ENCODE assay signal across 8 cellular contexts in genomic region chr4:112515278-112516075, GRCh38. TPM values are rescaled to one million over a fixed set of nuclear protein-coding genes. Genes with fewer than 3 reads are reported as not detected.
DNase-seq lines count a peak whose midpoint lies in the region; ATAC-seq and TF ChIP-seq lines count a peak whose summit lies in the region.

No MANE protein-coding gene starts in this region.

- H3K4me1 ChIP-seq in foreskin keratinocyte, result peaks cover under 1% of the 10 kb centered on the region

- H3K27ac Mint-ChIP-seq in activated CD4-positive, alpha-beta memory T cell treated with anti-CD3 and anti-CD28 coated beads for 36 hours, result no peak overlapping the region

- H3K36me3 Mint-ChIP-seq in activated CD4-positive, alpha-beta memory T cell treated with anti-CD3 and anti-CD28 coated beads for 36 hours, result peaks cover 5% of the 10 kb centered on the region

- CTCF ChIA-PET in activated CD4-positive, alpha-beta memory T cell treated with anti-CD3 and anti-CD28 coated beads for 36 hours (lab: Charles Lee), result interaction anchor here (0.9 to 1.7 kb wide), 4 partner anchors 9 to 283 kb away, joined by 3 to 8 read pairs (median 4); partner anchors contain the start of gene AP1AR

- no peaks in the 10 kb centered on the region for H3K9me3 Mint-ChIP-seq in activated CD4-positive, alpha-beta memory T cell treated with anti-CD3 and anti-CD28 coated beads for 36 hours

- peak overlapping the region; percentile 94 for H3K4me3 Mint-ChIP-seq in activated CD4-positive, alpha-beta memory T cell treated with anti-CD3 and anti-CD28 coated beads for 36 hours

- H3K27me3 Mint-ChIP-seq in activated CD4-positive, alpha-beta memory T cell treated with anti-CD3 and anti-CD28 coated beads for 36 hours, result peaks cover 85% of the 10 kb centered on the region

- H3K27ac ChIP-seq in foreskin keratinocyte, result no peak overlapping the region

- ATAC-seq in GM21825 (IDR thresholded peaks at IDR 0.05; ENCODE audit: unreplicated experiment) (peak; percentile 28), foreskin keratinocyte (peak; percentile 56), omental fat pad (ENCODE audit: low FRiP score) (peak; percentile 38)

- H3K27me3 ChIP-seq in foreskin keratinocyte, result peaks cover 100% of the 10 kb centered on the region

- intact Hi-C loops in activated CD4-positive, alpha-beta memory T cell treated with anti-CD3 and anti-CD28 coated beads for 36 hours (cut with micrococcal nuclease), result loop anchor here (1.0 to 10.0 kb wide), 7 partner anchors 8 to 1883 kb away; partner anchors contain the start of genes AP1AR, CAMK2D, FAM241A and LARP7

- TF ChIP-seq CTCF in foreskin keratinocyte (conservative IDR thresholded peaks at IDR 0.05) (no peak), omental fat pad (IDR thresholded peaks at IDR 0.05) (no peak)

- DNase-seq in SIG-M5 treated with dmso at 0.1 percent for 504 hours (lab: John Stamatoyannopoulos, UW; ENCODE audit: unreplicated experiment), result peak; percentile 49
- no peak for DNase-seq in SIG-M5 (lab: John Stamatoyannopoulos, UW)
- peak; percentile 63 for DNase-seq in KBM-7
- peak; percentile 67 for DNase-seq in activated CD4-positive, alpha-beta memory T cell treated with anti-CD3 and anti-CD28 coated beads for 36 hours
- DNase-seq in foreskin keratinocyte, result peak in 1 of 2 donors; percentile 45
- DNase-seq in omental fat pad (ENCODE audit: low spot score), result no peak
- no peak for DNase-seq in NCI-H187 treated with DMSO at 0.1 percent for 48 hours (lab: John Stamatoyannopoulos, UW)

- H3K4me1 Mint-ChIP-seq in activated CD4-positive, alpha-beta memory T cell treated with anti-CD3 and anti-CD28 coated beads for 36 hours (ENCODE audit: low read depth), result peaks cover 42% of the 10 kb centered on the region

- POLR2A ChIA-PET in activated CD4-positive, alpha-beta memory T cell treated with anti-CD3 and anti-CD28 coated beads for 36 hours (lab: Charles Lee), result interaction anchor here (0.9 to 1.1 kb wide), 2 partner anchors 227 to 231 kb away, joined by 3 to 4 read pairs; no protein-coding TSS in a partner anchor

- in situ Hi-C loops in KBM-7 (cut with MboI; ENCODE audit: low pct_unique_long_range_greater_than_20kb, low sequenced_read_pairs), result loop anchor here (25.0 kb wide), 1 partner anchor 178 kb away; no protein-coding TSS in a partner anchor

RNA-seq across cellular contexts. Expression of gene NEUROG2, which starts 0.5 kb away (rescaled TPM):
- total RNA-seq in activated CD4-positive, alpha-beta memory T cell treated with anti-CD3 and anti-CD28 coated beads for 36 hours, result not detected
- total RNA-seq in foreskin keratinocyte (not detected in 2 replicates), omental fat pad (not detected)
- not detected in 2 replicates for polyA plus RNA-seq in foreskin keratinocyte

Comparison
In these comparisons a context has a peak if more than half of its experiments do, and no peak if none do; other contexts are left out.
1. DNase-seq: peak in SIG-M5 treated with dmso at 0.1 percent for 504 hours (single experiment), KBM-7 (single experiment) and activated CD4-positive, alpha-beta memory T cell treated with anti-CD3 and anti-CD28 coated beads for 36 hours (single experiment); none in SIG-M5 (single experiment), omental fat pad (single experiment) and NCI-H187 treated with DMSO at 0.1 percent for 48 hours (single experiment).
2. Peak in every context shown above with its lines, with median percentiles within 50 percentile points of each other: ATAC-seq.